In the genomic region with DNA sequence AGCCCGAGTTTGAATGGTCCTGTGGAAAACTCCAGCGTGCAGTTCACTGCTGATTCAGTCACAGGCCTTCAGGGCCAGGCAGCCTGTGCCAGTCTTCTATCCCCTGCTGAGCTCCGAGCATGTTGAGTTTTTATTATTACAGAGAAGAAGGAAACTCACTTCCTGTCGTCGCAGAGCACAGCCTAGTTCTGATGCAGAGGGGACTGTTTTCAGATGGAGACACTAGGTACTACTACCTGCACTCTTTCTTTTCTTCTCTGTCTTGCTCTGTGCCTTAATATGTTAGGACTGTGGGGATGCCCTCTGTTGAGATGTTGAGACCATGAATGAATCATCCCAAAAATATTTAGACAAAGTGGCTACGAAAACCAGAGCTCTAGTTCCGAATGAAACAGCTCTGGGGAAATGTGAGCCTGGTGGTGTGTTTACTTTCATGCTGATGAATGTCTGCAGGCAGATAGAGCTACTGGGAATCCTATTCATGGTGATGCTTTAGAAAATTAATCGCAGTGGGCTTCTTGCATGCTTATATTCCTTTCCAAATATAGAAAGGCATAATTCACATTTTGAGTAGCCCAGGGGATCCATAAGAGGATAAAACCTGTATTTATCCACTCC, we compare ENCODE assay signal across 9 cellular contexts. TPM values are rescaled to one million over a fixed set of nuclear protein-coding genes. Genes with fewer than 3 reads are reported as not detected.
DNase-seq lines count a peak whose midpoint lies in the region; TF ChIP-seq lines count a peak whose summit lies in the region.
"Had no signal": no experiment of that assay in that cellular context is flagged by ENCODE, and none has a peak within 500 bp of the region (broad histone marks: within the 10 kb centered on the region; RNA-seq: fewer than 3 reads in every experiment).

No MANE protein-coding gene starts in this region.

- H3K27ac ChIP-seq in adrenal gland = peak overlapping the region in 3 of 5 donors; percentile 13 to 40 (median 26)
- peak overlapping the region; percentile 3 for H3K27ac ChIP-seq in layer of hippocampus (ENCODE audit: low read depth, low read length)
- H3K27ac ChIP-seq: coronary artery had no signal

- intact Hi-C loops in adrenal gland (cut with DNase I) = loop anchor here in 1 of 2 donors (10.0 kb wide), 1 partner anchor 395 kb away; no protein-coding TSS in a partner anchor

- H3K9ac ChIP-seq in Loucy (ENCODE audit: low read depth, low read length, poor library complexity, severe bottlenecking) = no peak overlapping the region

- H3K9me3 ChIP-seq in Loucy (ENCODE audit: insufficient read depth, low read depth, low read length) (no peaks in the 10 kb centered on the region), adrenal gland (replicated peaks in 1 of 3) (no peaks in the 10 kb centered on the region)

- H3F3A ChIP-seq in Loucy (ENCODE audit: low read depth) = 0 out of 2 replicates have a peak, but pooled peaks cover 3% of the 10 kb centered on the region

- H3K9me2 ChIP-seq in Loucy (replicated peaks; ENCODE audit: low read depth, low read length) = no peaks in the 10 kb centered on the region

- H3K79me2 ChIP-seq in Loucy (ENCODE audit: insufficient read depth, low read length) = peaks cover 21% of the 10 kb centered on the region; the same call in 1 of the 2 replicates

- H3K4me3 ChIP-seq in Loucy (ENCODE audit: low read length, poor library complexity, severe bottlenecking) (no peak overlapping the region), adrenal gland (no peak overlapping the region)
- H3K4me3 ChIP-seq: coronary artery had no signal

- peak overlapping the region; percentile 47 for H3K4me2 ChIP-seq in Loucy (ENCODE audit: low read depth, low read length, poor library complexity, severe bottlenecking)

- WGBS in adrenal gland, 4 donors = 37 to 41% (median 37%) methylated on average over 8 of the region's 8 CpGs

- H2AFZ ChIP-seq in Loucy (ENCODE audit: low read length) = no peak overlapping the region

- DNase-seq in AG08396 (ENCODE audit: low spot score) = peak; percentile 67
- DNase-seq in adrenal gland = peak in 3 of 7 donors; percentile 35 to 53 (median 49)
- no peak for DNase-seq in ureter (ENCODE audit: low spot score)
- DNase-seq in GM19240 (ENCODE audit: insufficient read length, low spot score) = no peak
- no peak for DNase-seq in activated CD8-positive, alpha-beta memory T cell treated with anti-CD3 and anti-CD28 coated beads, Interleukin-2, amount 50 U/mL, for 4 hours
- no peak for DNase-seq in stimulated activated CD4-positive, alpha-beta T cell treated with anti-CD3 and anti-CD28 coated beads, Interleukin-1b, Interleukin-23, amount 100 ng/mL, for 48 hours

- TF ChIP-seq CTCF in Loucy (conservative IDR thresholded peaks at IDR 0.05; ENCODE audit: low read length) = no peak
- TF ChIP-seq CTCF in adrenal gland (IDR thresholded peaks at IDR 0.05) = no peak

- H3K27me3 ChIP-seq in Loucy (ENCODE audit: insufficient read depth, low read length, poor library complexity, severe bottlenecking) (no peaks in the 10 kb centered on the region), adrenal gland (no peaks in the 10 kb centered on the region), layer of hippocampus (ENCODE audit: control insufficient read depth, insufficient read depth, low read length) (no peaks in the 10 kb centered on the region)

- no peaks in the 10 kb centered on the region for H4K20me1 ChIP-seq in Loucy (ENCODE audit: insufficient read depth, low read length, poor library complexity, severe bottlenecking)

- TF ChIP-seq POLR2A in adrenal gland (IDR thresholded peaks at IDR 0.05) = no peak

- H3K36me3 ChIP-seq in Loucy (ENCODE audit: insufficient read depth, low read length) = peaks cover 3% of the 10 kb centered on the region; the same call in 1 of the 2 replicates
- no peaks in the 10 kb centered on the region for H3K36me3 ChIP-seq in adrenal gland (replicated peaks in 1 of 2)

- peaks cover 26% of the 10 kb centered on the region for H3K4me1 ChIP-seq in Loucy (ENCODE audit: insufficient read depth, low read length, poor library complexity, severe bottlenecking)
- peaks cover 0 to 18% of the 10 kb centered on the region in 2 donors for H3K4me1 ChIP-seq in adrenal gland (replicated peaks in 1 of 2)

RNA-seq across cellular contexts. Expression of gene CASP7, which starts 29.6 kb away (rescaled TPM):
- 10 to 100 TPM in 7 of 8 donors, 1 to 10 TPM in 1; 7.5 to 25.1 (median 17.5) TPM for total RNA-seq in adrenal gland
- polyA plus RNA-seq in adrenal gland = 10 to 100 TPM in 1 of 3 donors, 1 to 10 TPM in 2; 7.1 to 24.5 (median 8.4) TPM
- 23.5 TPM for total RNA-seq in ureter

RNA-seq across cellular contexts. Expression of gene PLEKHS1, which starts 42.2 kb away (rescaled TPM):
- not detected for total RNA-seq in adrenal gland
- polyA plus RNA-seq in adrenal gland = under 1 TPM in 1 of 3 donors, not detected in 2; 0.13 TPM
- 25.7 TPM for total RNA-seq in ureter

RNA-seq across cellular contexts. Expression of gene NRAP, which starts 45.5 kb away (rescaled TPM):
- 1 to 10 TPM in 1 of 8 donors, under 1 TPM in 1, not detected in 6; 0.11 to 2.0 TPM for total RNA-seq in adrenal gland
- polyA plus RNA-seq in adrenal gland = under 1 TPM in 2 of 3 donors, not detected in 1; 0.03 to 0.08 TPM
- 0.18 TPM for total RNA-seq in ureter

Comparison
In these comparisons a context has a peak if more than half of its experiments do, and no peak if none do; other contexts are left out.
1. RNA of gene PLEKHS1, which starts 42.2 kb away (total RNA-seq): 25.7 TPM in ureter (single experiment); not detected in adrenal gland; every median in the first group is over 10 times any median in the second.